26 cellular contexts compared by ENCODE assay signal in the genomic region with DNA sequence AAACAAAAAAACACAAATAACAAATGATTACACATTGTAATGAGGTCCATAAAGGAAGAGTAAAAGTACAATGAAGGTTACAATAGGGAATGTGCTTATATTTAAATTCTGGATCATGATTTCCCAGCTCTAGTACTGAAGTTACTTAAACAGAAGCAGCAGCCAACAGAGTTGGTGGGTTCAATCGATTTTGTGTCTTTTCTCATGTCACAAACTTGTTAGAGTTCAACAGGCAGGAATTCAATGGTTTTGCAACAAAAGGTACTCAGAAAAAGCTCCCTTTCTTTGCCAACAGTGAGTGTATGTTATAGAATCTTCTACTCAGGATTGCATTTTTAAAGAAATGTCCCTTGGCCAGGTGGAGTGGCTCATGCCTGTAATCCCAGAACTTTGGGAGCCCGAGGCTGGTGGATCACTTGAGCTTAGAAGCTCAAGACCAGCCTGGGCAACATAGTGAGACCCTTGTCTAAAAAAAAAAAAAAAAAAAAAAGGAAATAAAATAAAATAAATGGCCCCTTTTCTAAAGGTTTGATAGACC. TPM values are rescaled to one million over a fixed set of nuclear protein-coding genes. Genes with fewer than 3 reads are reported as not detected.
DNase-seq lines count a peak whose midpoint lies in the region; ATAC-seq and TF ChIP-seq lines count a peak whose summit lies in the region.
"Had no signal": no experiment of that assay in that cellular context is flagged by ENCODE, and none has a peak within 500 bp of the region (broad histone marks: within the 10 kb centered on the region; RNA-seq: fewer than 3 reads in every experiment).

No MANE protein-coding gene starts in this region.

- intact Hi-C loops in Calu3 (cut with micrococcal nuclease; ENCODE audit: unreplicated experiment): no loop called here
- intact Hi-C loops in activated T-helper 1 cell treated with anti-CD3 and anti-CD28 coated beads, Interleukin-12 subunit alpha, Interleukin-12 subunit beta, Interleukin-2, Interleukin-4 antibody, amounts not matched to agents 30 ng/mL and 10 ng/mL and 1 ng/mL, durations not matched to agents 14 hours and 24 hours and 36 hours (cut with micrococcal nuclease): loop anchor here (2.0 kb wide), 1 partner anchor 759 kb away; no protein-coding TSS in a partner anchor

- no peaks in the 10 kb centered on the region for H3K9me3 Mint-ChIP-seq in activated T-cell treated with anti-CD3 and anti-CD28 coated beads, Interleukin-2, amount 50 U/mL, for 24 hours
- peaks cover 2 to 3% of the 10 kb centered on the region in 2 donors for H3K9me3 Mint-ChIP-seq in activated T-cell treated with anti-CD3 and anti-CD28 coated beads, Interleukin-2, amount 50 U/mL, for 72 hours
- peaks cover 6% of the 10 kb centered on the region for H3K9me3 Mint-ChIP-seq in Calu3 (ENCODE audit: low read depth, unreplicated experiment)
- H3K9me3 Mint-ChIP-seq in activated T-helper 1 cell treated with anti-CD3 and anti-CD28 coated beads, Interleukin-12 subunit alpha, Interleukin-12 subunit beta, Interleukin-2, Interleukin-4 antibody, amounts not matched to agents 30 ng/mL and 10 ng/mL and 1 ng/mL, durations not matched to agents 14 hours and 24 hours and 36 hours: peaks cover 3% of the 10 kb centered on the region
- no peaks in the 10 kb centered on the region for H3K9me3 Mint-ChIP-seq in progenitor cell of endocrine pancreas (ENCODE audit: low read depth)
- H3K9me3 Mint-ChIP-seq: activated T-cell treated with anti-CD3 and anti-CD28 coated beads, Interleukin-2, amount 50 U/mL, for 4 hours had no signal

- no peak for ATAC-seq in activated T-cell treated with anti-CD3 and anti-CD28 coated beads, Interleukin-2, amount 50 U/mL, for 72 hours (replicated peaks in 1 of 2)
- no peak for ATAC-seq in HG03520 (IDR thresholded peaks at IDR 0.05; ENCODE audit: unreplicated experiment)
- ATAC-seq: left colon had no signal

- no CpG with 5 or more reads among the region's 2 CpGs for WGBS in trophoblast cell (ENCODE audit: extremely low coverage, insufficient coverage, insufficient read length)

- no peak overlapping the region for H3K4ac ChIP-seq in trophoblast cell (ENCODE audit: low read depth, low read length)

- peaks cover 2 to 5% of the 10 kb centered on the region in 2 experiments for H3K4me1 ChIP-seq in trophoblast cell (ENCODE audit: control insufficient read depth in 1 of 2, insufficient read depth in 2 of 2, low read length in 2 of 2)
- H3K4me1 ChIP-seq: sigmoid colon, SJCRH30 had no signal

- no peak overlapping the region for H4K91ac ChIP-seq in trophoblast cell (ENCODE audit: low read depth, low read length)

- H3K9ac ChIP-seq in trophoblast cell (ENCODE audit: low read length): no peak overlapping the region

- H2BK12ac ChIP-seq in trophoblast cell (ENCODE audit: low read length): no peak overlapping the region

- no peak overlapping the region for H4K12ac ChIP-seq in trophoblast cell (ENCODE audit: low read depth, low read length)

- DNase-seq in activated T-cell treated with anti-CD3 and anti-CD28 coated beads, Interleukin-2, amount 50 U/mL, for 24 hours: no peak
- no peak for DNase-seq in activated T-cell treated with anti-CD3 and anti-CD28 coated beads, Interleukin-2, amount 50 U/mL, for 72 hours
- DNase-seq in Calu3 (no peak), trophoblast cell (peak; percentile 60 to 76), progenitor cell of endocrine pancreas (ENCODE audit: low spot score, unreplicated experiment) (no peak)
- DNase-seq in activated T-helper 1 cell treated with anti-CD3 and anti-CD28 coated beads, Interleukin-12 subunit alpha, Interleukin-12 subunit beta, Interleukin-2, Interleukin-4 antibody, amounts not matched to agents 30 ng/mL and 10 ng/mL and 1 ng/mL, durations not matched to agents 14 hours and 24 hours and 36 hours (ENCODE audit: low spot score): no peak
- DNase-seq in stimulated activated CD8-positive, alpha-beta memory T cell treated with anti-CD3 and anti-CD28 coated beads, Interleukin-4, amount 100 ng/mL, for 48 hours: no peak
- DNase-seq: activated T-cell treated with anti-CD3 and anti-CD28 coated beads, Interleukin-2, amount 50 U/mL, for 4 hours; dermis blood vessel endothelial cell; DMS79; esophagus squamous epithelium; foreskin melanocyte; GDM1; left colon; NCI-H1417 treated with DMSO at 0.1 percent for 48 hours; NCI-H2081; sigmoid colon; SJCRH30; stimulated activated CD4-positive, alpha-beta T cell treated with anti-CD3 and anti-CD28 coated beads, Interleukin-4, amount 100 ng/mL, for 4 hours; stimulated activated naive CD8-positive, alpha-beta T cell treated with anti-CD3 and anti-CD28 coated beads, Interleukin-15, Interleukin-2, amounts not matched to agents 100 U/mL and 50 U/mL, for 24 hours had no signal

- H3K79me1 ChIP-seq in trophoblast cell (ENCODE audit: low read length): no peaks in the 10 kb centered on the region

- no peak overlapping the region for H2BK5ac ChIP-seq in trophoblast cell (ENCODE audit: low read depth, low read length, poor library complexity)

- CTCF ChIA-PET in Calu3 (lab: Charles Lee): interaction anchor here (0.7 to 2.7 kb wide), 10 partner anchors 9 to 802 kb away, joined by 3 to 13 read pairs (median 4); a partner anchor contains a TSS

- H3K27me3 ChIP-seq in trophoblast cell (ENCODE audit: insufficient read depth, low read length): no peaks in the 10 kb centered on the region
- H3K27me3 ChIP-seq: esophagus squamous epithelium, hepatocyte, neutrophil, sigmoid colon, SJCRH30 had no signal

- no peaks in the 10 kb centered on the region for H3K36me3 Mint-ChIP-seq in activated T-cell treated with anti-CD3 and anti-CD28 coated beads, Interleukin-2, amount 50 U/mL, for 24 hours (ENCODE audit: low read depth)
- H3K36me3 Mint-ChIP-seq in activated T-cell treated with anti-CD3 and anti-CD28 coated beads, Interleukin-2, amount 50 U/mL, for 72 hours (ENCODE audit: insufficient read depth in 2 of 2): peaks cover 3 to 5% of the 10 kb centered on the region in 2 donors
- no peaks in the 10 kb centered on the region for H3K36me3 Mint-ChIP-seq in Calu3 (ENCODE audit: insufficient read depth, unreplicated experiment)
- peaks cover 4% of the 10 kb centered on the region for H3K36me3 Mint-ChIP-seq in activated T-helper 1 cell treated with anti-CD3 and anti-CD28 coated beads, Interleukin-12 subunit alpha, Interleukin-12 subunit beta, Interleukin-2, Interleukin-4 antibody, amounts not matched to agents 30 ng/mL and 10 ng/mL and 1 ng/mL, durations not matched to agents 14 hours and 24 hours and 36 hours (ENCODE audit: low read depth)
- no peaks in the 10 kb centered on the region for H3K36me3 Mint-ChIP-seq in progenitor cell of endocrine pancreas (ENCODE audit: insufficient read depth)
- H3K36me3 Mint-ChIP-seq: activated naive CD8-positive, alpha-beta T cell had no signal

- no peak overlapping the region for H3K14ac ChIP-seq in trophoblast cell (ENCODE audit: low read length)

- H4K8ac ChIP-seq in trophoblast cell (ENCODE audit: low read depth, low read length): no peak overlapping the region

- no TSS peak for BruUV-seq in Calu3 (replicated peaks; lab: Mats Ljungman, UMichigan)

- no peaks in the 10 kb centered on the region for H3K9me3 ChIP-seq in trophoblast cell (ENCODE audit: insufficient read depth, low read depth, low read length)
- H3K9me3 ChIP-seq: esophagus squamous epithelium, neutrophil, sigmoid colon, SJCRH30 had no signal

- no peaks in the 10 kb centered on the region for H3K79me2 ChIP-seq in trophoblast cell (ENCODE audit: control insufficient read depth, insufficient read depth, low read length, poor library complexity)
- H3K79me2 ChIP-seq: hepatocyte had no signal

- H3K27ac Mint-ChIP-seq in activated T-cell treated with anti-CD3 and anti-CD28 coated beads, Interleukin-2, amount 50 U/mL, for 24 hours: peak overlapping the region; percentile 82
- no peak overlapping the region for H3K27ac Mint-ChIP-seq in activated T-cell treated with anti-CD3 and anti-CD28 coated beads, Interleukin-2, amount 50 U/mL, for 72 hours
- H3K27ac Mint-ChIP-seq in Calu3 (ENCODE audit: unreplicated experiment) (peak overlapping the region; percentile 1), progenitor cell of endocrine pancreas (no peak overlapping the region)
- H3K27ac Mint-ChIP-seq in activated T-helper 1 cell treated with anti-CD3 and anti-CD28 coated beads, Interleukin-12 subunit alpha, Interleukin-12 subunit beta, Interleukin-2, Interleukin-4 antibody, amounts not matched to agents 30 ng/mL and 10 ng/mL and 1 ng/mL, durations not matched to agents 14 hours and 24 hours and 36 hours: peak overlapping the region; percentile 32

- peak overlapping the region; percentile 48 for H2BK120ac ChIP-seq in trophoblast cell (ENCODE audit: insufficient read depth, low read length, poor library complexity)

- no peaks in the 10 kb centered on the region for H3K36me3 ChIP-seq in trophoblast cell (ENCODE audit: control insufficient read depth in 1 of 2, insufficient read depth in 2 of 2, low read length in 2 of 2)
- H3K36me3 ChIP-seq: esophagus squamous epithelium, neutrophil, sigmoid colon, SJCRH30 had no signal

- H2AFZ ChIP-seq in trophoblast cell (ENCODE audit: insufficient read depth, low read length, poor library complexity): no peak overlapping the region
- H2AFZ ChIP-seq: hepatocyte had no signal

- no peak overlapping the region for H3K4me2 ChIP-seq in trophoblast cell (ENCODE audit: low read length)
- H3K4me2 ChIP-seq: hepatocyte had no signal

- H3K4me3 ChIP-seq in trophoblast cell (ENCODE audit: low read depth, low read length): no peak overlapping the region
- H3K4me3 ChIP-seq: esophagus squamous epithelium, hepatocyte, sigmoid colon, SJCRH30 had no signal

- H3K4me1 Mint-ChIP-seq in activated T-cell treated with anti-CD3 and anti-CD28 coated beads, Interleukin-2, amount 50 U/mL, for 24 hours (ENCODE audit: low read depth): peaks cover 66% of the 10 kb centered on the region
- peaks cover 70% of the 10 kb centered on the region for H3K4me1 Mint-ChIP-seq in activated T-cell treated with anti-CD3 and anti-CD28 coated beads, Interleukin-2, amount 50 U/mL, for 72 hours (ENCODE audit: low read depth)
- peaks cover 32% of the 10 kb centered on the region for H3K4me1 Mint-ChIP-seq in Calu3 (ENCODE audit: low read depth, unreplicated experiment)
- peaks cover 74% of the 10 kb centered on the region for H3K4me1 Mint-ChIP-seq in activated T-helper 1 cell treated with anti-CD3 and anti-CD28 coated beads, Interleukin-12 subunit alpha, Interleukin-12 subunit beta, Interleukin-2, Interleukin-4 antibody, amounts not matched to agents 30 ng/mL and 10 ng/mL and 1 ng/mL, durations not matched to agents 14 hours and 24 hours and 36 hours (ENCODE audit: low read depth)
- peaks cover 7% of the 10 kb centered on the region for H3K4me1 Mint-ChIP-seq in progenitor cell of endocrine pancreas (ENCODE audit: low read depth)

- no peaks in the 10 kb centered on the region for H3K27me3 Mint-ChIP-seq in activated T-cell treated with anti-CD3 and anti-CD28 coated beads, Interleukin-2, amount 50 U/mL, for 24 hours
- peaks cover 39% of the 10 kb centered on the region for H3K27me3 Mint-ChIP-seq in activated T-cell treated with anti-CD3 and anti-CD28 coated beads, Interleukin-2, amount 50 U/mL, for 72 hours (ENCODE audit: low read depth)
- H3K27me3 Mint-ChIP-seq in Calu3 (ENCODE audit: unreplicated experiment): no peaks in the 10 kb centered on the region
- peaks cover 6% of the 10 kb centered on the region for H3K27me3 Mint-ChIP-seq in activated T-helper 1 cell treated with anti-CD3 and anti-CD28 coated beads, Interleukin-12 subunit alpha, Interleukin-12 subunit beta, Interleukin-2, Interleukin-4 antibody, amounts not matched to agents 30 ng/mL and 10 ng/mL and 1 ng/mL, durations not matched to agents 14 hours and 24 hours and 36 hours (ENCODE audit: insufficient read depth)
- H3K27me3 Mint-ChIP-seq in progenitor cell of endocrine pancreas: no peaks in the 10 kb centered on the region
- H3K27me3 Mint-ChIP-seq: activated naive CD8-positive, alpha-beta T cell had no signal

- H3K18ac ChIP-seq in trophoblast cell (ENCODE audit: low read length): no peak overlapping the region

- TF ChIP-seq CTCF in Calu3 (IDR thresholded peaks at IDR 0.05; ENCODE audit: unreplicated experiment) (no peak), progenitor cell of endocrine pancreas (IDR thresholded peaks at IDR 0.05; ENCODE audit: unreplicated experiment) (no peak)

- no peak overlapping the region for H3K4me3 Mint-ChIP-seq in activated T-cell treated with anti-CD3 and anti-CD28 coated beads, Interleukin-2, amount 50 U/mL, for 24 hours
- H3K4me3 Mint-ChIP-seq in activated T-cell treated with anti-CD3 and anti-CD28 coated beads, Interleukin-2, amount 50 U/mL, for 72 hours: peak overlapping the region in 1 of 2 donors; percentile 46
- H3K4me3 Mint-ChIP-seq in Calu3 (ENCODE audit: low read depth, unreplicated experiment) (no peak overlapping the region), progenitor cell of endocrine pancreas (ENCODE audit: low read depth) (no peak overlapping the region)
- no peak overlapping the region for H3K4me3 Mint-ChIP-seq in activated T-helper 1 cell treated with anti-CD3 and anti-CD28 coated beads, Interleukin-12 subunit alpha, Interleukin-12 subunit beta, Interleukin-2, Interleukin-4 antibody, amounts not matched to agents 30 ng/mL and 10 ng/mL and 1 ng/mL, durations not matched to agents 14 hours and 24 hours and 36 hours
- H3K4me3 Mint-ChIP-seq: activated T-cell treated with anti-CD3 and anti-CD28 coated beads, Interleukin-2, amount 50 U/mL, for 4 hours had no signal

- no peak overlapping the region for H3K23ac ChIP-seq in trophoblast cell (ENCODE audit: low read length)

- no peak overlapping the region for H2AK5ac ChIP-seq in trophoblast cell (ENCODE audit: low read length)

- no peak overlapping the region for H3K27ac ChIP-seq in trophoblast cell (ENCODE audit: low read depth, low read length)
- H3K27ac ChIP-seq: esophagus squamous epithelium, hepatocyte, neutrophil, sigmoid colon, SJCRH30 had no signal

RNA-seq across cellular contexts. Expression of a gene that starts 29.6 kb away (rescaled TPM):
- 1 to 10 TPM in 1 of 2 donors, under 1 TPM in 1; 0.46 to 2.4 TPM for total RNA-seq in activated T-cell treated with anti-CD3 and anti-CD28 coated beads, Interleukin-2, amount 50 U/mL, for 72 hours
- total RNA-seq in Calu3 (2022) (20.7 and 25.5 TPM in 2 replicates), progenitor cell of endocrine pancreas (not detected in 2 replicates)
- 0.32 and 0.54 TPM in 2 replicates for total RNA-seq in activated T-helper 1 cell treated with anti-CD3 and anti-CD28 coated beads, Interleukin-12 subunit alpha, Interleukin-12 subunit beta, Interleukin-2, Interleukin-4 antibody, amounts not matched to agents 30 ng/mL and 10 ng/mL and 1 ng/mL, durations not matched to agents 14 hours and 24 hours and 36 hours
- polyA plus RNA-seq in trophoblast cell (2013): 11.5 and 15.6 TPM in 2 replicates
- total RNA-seq: A673, HT-29, SJCRH30 had no signal

Comparison
In these comparisons a context has a peak if more than half of its experiments do, and no peak if none do; other contexts are left out.
1. H3K27ac Mint-ChIP-seq: peak in activated T-cell treated with anti-CD3 and anti-CD28 coated beads, Interleukin-2, amount 50 U/mL, for 24 hours (single experiment), Calu3 (single experiment) and activated T-helper 1 cell treated with anti-CD3 and anti-CD28 coated beads, Interleukin-12 subunit alpha, Interleukin-12 subunit beta, Interleukin-2, Interleukin-4 antibody, amounts not matched to agents 30 ng/mL and 10 ng/mL and 1 ng/mL, durations not matched to agents 14 hours and 24 hours and 36 hours (single experiment); none in activated T-cell treated with anti-CD3 and anti-CD28 coated beads, Interleukin-2, amount 50 U/mL, for 72 hours (single experiment) and progenitor cell of endocrine pancreas (single experiment).
2. DNase-seq: peak in trophoblast cell (2 of 2); none in activated T-cell treated with anti-CD3 and anti-CD28 coated beads, Interleukin-2, amount 50 U/mL, for 24 hours (single experiment), activated T-cell treated with anti-CD3 and anti-CD28 coated beads, Interleukin-2, amount 50 U/mL, for 72 hours (0 of 2), Calu3 (single experiment), activated T-helper 1 cell treated with anti-CD3 and anti-CD28 coated beads, Interleukin-12 subunit alpha, Interleukin-12 subunit beta, Interleukin-2, Interleukin-4 antibody, amounts not matched to agents 30 ng/mL and 10 ng/mL and 1 ng/mL, durations not matched to agents 14 hours and 24 hours and 36 hours (single experiment), progenitor cell of endocrine pancreas (single experiment) and stimulated activated CD8-positive, alpha-beta memory T cell treated with anti-CD3 and anti-CD28 coated beads, Interleukin-4, amount 100 ng/mL, for 48 hours (single experiment).